Comparison of ENCODE assay signal across 24 cellular contexts in the genomic region with DNA sequence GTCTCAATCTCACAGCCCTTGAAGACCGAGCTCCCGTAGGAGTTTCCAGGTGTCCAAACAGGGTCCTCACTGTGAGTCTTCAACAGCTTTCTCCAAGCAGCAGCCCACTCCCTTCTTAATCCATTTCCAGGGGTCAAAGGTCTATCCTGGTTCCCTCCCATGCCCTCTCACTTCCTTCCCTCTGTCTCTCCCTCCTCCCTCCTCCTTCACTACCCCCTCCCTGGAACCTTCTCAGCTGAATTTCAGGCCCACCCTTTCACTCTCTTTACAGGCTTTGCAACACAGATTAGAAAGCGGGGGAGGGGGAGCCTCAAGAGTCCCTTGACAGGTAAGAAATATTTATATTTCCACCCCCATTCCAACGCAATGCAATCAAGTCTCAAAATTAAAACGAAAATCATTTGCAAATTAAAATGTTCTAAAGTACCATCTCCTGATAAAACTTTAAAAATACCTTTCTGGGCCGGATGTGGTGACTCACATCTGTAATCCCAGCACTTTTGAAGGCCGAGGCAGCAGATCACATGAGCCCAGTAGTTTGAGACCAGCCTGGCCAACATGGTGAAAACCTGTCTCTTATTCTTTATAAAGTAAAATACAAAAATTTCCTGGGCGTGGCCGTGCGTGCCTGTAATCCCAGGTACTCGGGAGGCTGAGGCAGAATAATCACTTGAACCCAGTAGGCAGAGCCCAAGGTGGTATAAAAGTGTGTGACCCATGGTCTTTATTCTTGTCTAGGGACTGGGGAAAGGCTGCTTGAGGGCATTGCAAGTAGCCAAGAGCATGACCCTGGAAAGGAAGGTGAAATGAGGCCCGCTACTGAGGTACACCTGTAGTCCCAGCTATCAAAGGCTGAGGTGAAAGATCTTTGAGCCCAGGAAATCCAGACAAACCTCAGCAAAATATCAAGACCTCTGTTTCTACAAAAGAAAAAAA. TPM values are rescaled to one million over a fixed set of nuclear protein-coding genes. Genes with fewer than 3 reads are reported as not detected.
A peak's percentile ranks its signal among the peaks of the same experiment; 100 is the strongest.
DNase-seq lines count a peak whose midpoint lies in the region; TF ChIP-seq lines count a peak whose summit lies in the region.
"Had no signal": no experiment of that assay in that cellular context is flagged by ENCODE, and none has a peak within 500 bp of the region (broad histone marks: within the 10 kb centered on the region; RNA-seq: fewer than 3 reads in every experiment).

No MANE protein-coding gene starts in this region.

- WGBS in GM23248 (ENCODE audit: low coverage in 1 of 2, low lambda C conversion rate in 2 of 2, missing lambda C conversion rate in 2 of 2), 2 experiments = 38 to 46% methylated on average over 10 to 12 of the region's 12 CpGs
- no CpG with 5 or more reads among the region's 12 CpGs for WGBS in neuronal stem cell (ENCODE audit: extremely low coverage in 2 of 2, insufficient read length in 2 of 2, insufficient replicate concordance in 1 of 2), 2 donors

- peaks cover 35% of the 10 kb centered on the region for H3K27me3 Mint-ChIP-seq in progenitor cell of endocrine pancreas

- DNase-seq in GM23248 (no peak), M059J (ENCODE audit: low read depth) (peak; percentile 21), ecto neural progenitor cell (ENCODE audit: low spot score) (peak; percentile 50), neuronal stem cell (ENCODE audit: low spot score) (no peak), progenitor cell of endocrine pancreas (ENCODE audit: low spot score, unreplicated experiment) (no peak), GM10248 (ENCODE audit: extremely low spot score) (no peak), HAP-1 (ENCODE audit: low spot score in 2 of 2) (no peak)
- DNase-seq: activated CD4-positive, CD25-positive, alpha-beta regulatory T cell; activated naive CD4-positive, alpha-beta T cell treated with anti-CD3 and anti-CD28 coated beads, Interleukin-2, amount 50 U/mL, for 16 hours; activated T-cell treated with anti-CD3 and anti-CD28 coated beads, Interleukin-2, amount 50 U/mL, for 4 hours; BE2C; heart right ventricle; kidney; naive thymus-derived CD4-positive, alpha-beta T cell; NCI-H1105 treated with DMSO at 0.1 percent for 48 hours; NCI-H524; ovary; stimulated activated naive CD4-positive, alpha-beta T cell treated with Interleukin-2 at 50 U/mL for 16 hours had no signal

- POLR2A ChIA-PET in GM10248 (lab: Yijun Ruan, JAX) = no interaction called here

- no peak overlapping the region for H3K4ac ChIP-seq in neuronal stem cell (ENCODE audit: low read length)

- H3K9me3 ChIP-seq in GM23248 (ENCODE audit: low read depth) (no peaks in the 10 kb centered on the region), neuronal stem cell (replicated peaks in 1 of 2; ENCODE audit: control insufficient read depth in 2 of 2, insufficient read depth in 1 of 2, low read depth in 1 of 2, low read length in 2 of 2) (no peaks in the 10 kb centered on the region), HAP-1 (no peaks in the 10 kb centered on the region)
- H3K9me3 ChIP-seq: BE2C, heart right ventricle, ovary, SJCRH30, tibial nerve had no signal

- H3K23ac ChIP-seq in neuronal stem cell (ENCODE audit: low read depth, low read length, poor library complexity) = no peak overlapping the region

- H2BK120ac ChIP-seq in neuronal stem cell (ENCODE audit: low read depth, low read length) = no peak overlapping the region

- H3K27me3 ChIP-seq in GM23248 (replicated peaks; ENCODE audit: insufficient read depth) = peaks cover 11% of the 10 kb centered on the region
- peaks cover 0 to 4% (median 3%) of the 10 kb centered on the region in 3 experiments for H3K27me3 ChIP-seq in neuronal stem cell (ENCODE audit: control insufficient read depth in 3 of 3, insufficient read depth in 3 of 3, low read depth in 1 of 3, low read length in 3 of 3)
- H3K27me3 ChIP-seq in HAP-1 (ENCODE audit: low read depth) = no peaks in the 10 kb centered on the region; the same call in 1 of the 2 replicates
- H3K27me3 ChIP-seq: ovary, SJCRH30, tibial nerve had no signal

- no peak overlapping the region for H2BK5ac ChIP-seq in neuronal stem cell (ENCODE audit: low read length)

- H2BK15ac ChIP-seq in neuronal stem cell (ENCODE audit: low read length) = no peak overlapping the region

- peaks cover 3% of the 10 kb centered on the region for H3K4me1 Mint-ChIP-seq in progenitor cell of endocrine pancreas (ENCODE audit: low read depth)
- H3K4me1 Mint-ChIP-seq: memory B cell; naive thymus-derived CD4-positive, alpha-beta T cell had no signal

- CTCF ChIA-PET in GM10248 (lab: Yijun Ruan, JAX) = interaction anchor here (1.4 to 5.3 kb wide), 2 partner anchors 11 to 55 kb away, joined by 4 to 24 read pairs; partner anchors contain the start of gene ZNF280B

- no peak overlapping the region for H3K27ac Mint-ChIP-seq in progenitor cell of endocrine pancreas
- H3K27ac Mint-ChIP-seq: memory B cell; naive thymus-derived CD4-positive, alpha-beta T cell had no signal

- peak overlapping the region; percentile 60 for H3K18ac ChIP-seq in neuronal stem cell (ENCODE audit: low read length)

- in situ Hi-C loops in GM23248 (cut with MboI) = no loop called here
- in situ Hi-C loops in HAP-1 (cut with MboI; ENCODE audit: low sequenced_read_pairs) = no loop called here

- no peak overlapping the region for H4K91ac ChIP-seq in neuronal stem cell (ENCODE audit: low read depth, low read length, poor library complexity)

- peak overlapping the region; percentile 34 for H2BK12ac ChIP-seq in neuronal stem cell (ENCODE audit: low read length)

- H3K79me1 ChIP-seq in neuronal stem cell (ENCODE audit: low read depth, low read length) = no peaks in the 10 kb centered on the region

- H2AK5ac ChIP-seq in neuronal stem cell (ENCODE audit: low read depth, low read length) = no peak overlapping the region

- H3K9ac ChIP-seq in GM23248 = no peak overlapping the region
- H3K9ac ChIP-seq in neuronal stem cell (ENCODE audit: low read depth, low read length, poor library complexity) = no peak overlapping the region

- H3K79me2 ChIP-seq in GM23248 (ENCODE audit: insufficient read depth) = no peaks in the 10 kb centered on the region

- H2AFZ ChIP-seq in GM23248 = peak overlapping the region; percentile 69; the same call in 1 of the 2 replicates
- H2AFZ ChIP-seq in neuronal stem cell (ENCODE audit: low read length) = peak overlapping the region; percentile 69

- H3K4me3 Mint-ChIP-seq in progenitor cell of endocrine pancreas (ENCODE audit: low read depth) = no peak overlapping the region
- H3K4me3 Mint-ChIP-seq: activated T-cell treated with anti-CD3 and anti-CD28 coated beads, Interleukin-2, amount 50 U/mL, for 4 hours; memory B cell; naive thymus-derived CD4-positive, alpha-beta T cell had no signal

- TF ChIP-seq CTCF in progenitor cell of endocrine pancreas (IDR thresholded peaks at IDR 0.05; ENCODE audit: unreplicated experiment) = no peak
- TF ChIP-seq CTCF in GM10248 (IDR thresholded peaks at IDR 0.05; ENCODE audit: control extremely low read depth, extremely low read depth, low read depth, missing control alignments) = no peak

- H3K27ac ChIP-seq in GM23248 (no peak overlapping the region), neuronal stem cell (replicated peaks; ENCODE audit: low read length) (peak overlapping the region; percentile 56)
- H3K27ac ChIP-seq: heart right ventricle, ovary, SJCRH30, tibial nerve had no signal

- no peaks in the 10 kb centered on the region for H4K20me1 ChIP-seq in GM23248 (ENCODE audit: insufficient read depth)

- H3K4me3 ChIP-seq in GM23248 (no peak overlapping the region), neuronal stem cell (ENCODE audit: low read length in 2 of 2) (no peak overlapping the region), HAP-1 (no peak overlapping the region)
- H3K4me3 ChIP-seq: heart right ventricle, ovary had no signal

- H3K14ac ChIP-seq in neuronal stem cell (ENCODE audit: low read length) = no peak overlapping the region

- H4K8ac ChIP-seq in neuronal stem cell (ENCODE audit: low read depth, low read length) = no peak overlapping the region

- H3F3A ChIP-seq in GM23248 (ENCODE audit: insufficient read depth) = no peaks in the 10 kb centered on the region

- H3K9me2 ChIP-seq in GM23248 (ENCODE audit: insufficient read depth) = no peaks in the 10 kb centered on the region

- H3K36me3 ChIP-seq in GM23248 (ENCODE audit: low read depth) (no peaks in the 10 kb centered on the region), neuronal stem cell (replicated peaks in 1 of 2; ENCODE audit: control insufficient read depth in 2 of 2, insufficient read depth in 2 of 2, low read length in 2 of 2) (no peaks in the 10 kb centered on the region), HAP-1 (replicated peaks) (no peaks in the 10 kb centered on the region)
- H3K36me3 ChIP-seq: BE2C, heart right ventricle, ovary, SJCRH30, tibial nerve had no signal

- H3K4me2 ChIP-seq in GM23248 (ENCODE audit: unreplicated experiment) (no peak overlapping the region), neuronal stem cell (ENCODE audit: insufficient read depth, low read length, poor library complexity, severe bottlenecking) (no peak overlapping the region)

- no peaks in the 10 kb centered on the region for H3K36me3 Mint-ChIP-seq in progenitor cell of endocrine pancreas (ENCODE audit: insufficient read depth)
- H3K36me3 Mint-ChIP-seq: memory B cell had no signal

- H3K9me3 Mint-ChIP-seq in progenitor cell of endocrine pancreas (ENCODE audit: low read depth) = peaks cover 3% of the 10 kb centered on the region
- H3K9me3 Mint-ChIP-seq: activated T-cell treated with anti-CD3 and anti-CD28 coated beads, Interleukin-2, amount 50 U/mL, for 4 hours; memory B cell; naive thymus-derived CD4-positive, alpha-beta T cell had no signal

- no peaks in the 10 kb centered on the region for H3K4me1 ChIP-seq in GM23248 (ENCODE audit: insufficient read depth)
- H3K4me1 ChIP-seq in neuronal stem cell (ENCODE audit: control insufficient read depth in 2 of 2, insufficient read depth in 1 of 2, low read depth in 1 of 2, low read length in 2 of 2) = peaks cover 0 to 13% of the 10 kb centered on the region in 2 donors
- no peaks in the 10 kb centered on the region; the same call in 1 of the 2 replicates for H3K4me1 ChIP-seq in HAP-1
- H3K4me1 ChIP-seq: BE2C, heart right ventricle, SJCRH30, tibial nerve had no signal

RNA-seq across cellular contexts. Expression of gene ZNF280A, which starts 0.9 kb away (rescaled TPM):
- not detected in 2 replicates for total RNA-seq in GM23248 (2014; rRNA removed; shearing (Covaris generic))
- not detected in 2 replicates for polyA plus RNA-seq in GM23248 (2016; fragmentation: Nextera tagmentation; extraction: Ambion mirVana)
- total RNA-seq in M059J (2014; rRNA removed; shearing (Covaris generic)) = not detected in 2 replicates
- 1.4 TPM for polyA plus RNA-seq in neuronal stem cell (2013, experiment 1 of 2)
- polyA plus RNA-seq in neuronal stem cell (2013, experiment 2 of 2) = 1.8 TPM
- not detected in 2 replicates for total RNA-seq in progenitor cell of endocrine pancreas
- total RNA-seq: activated T-cell treated with anti-CD3 and anti-CD28 coated beads, Interleukin-2, amount 50 U/mL, for 4 hours; chondrocyte; heart right ventricle; kidney; naive thymus-derived CD4-positive, alpha-beta T cell; T-helper 2 cell treated with Interferon-gamma antibody and Interleukin-4, amounts not matched to agents 100 ng/mL and 5 ng/mL, for 36 hours had no signal
- polyA plus RNA-seq: heart right ventricle; naive thymus-derived CD4-positive, alpha-beta T cell had no signal

RNA-seq across cellular contexts. Expression of gene ZNF280B, which starts 12.4 kb away (rescaled TPM):
- total RNA-seq in GM23248 (2014; rRNA removed; shearing (Covaris generic)) = under 0.01 and 0.11 TPM in 2 replicates
- polyA plus RNA-seq in GM23248 (2016; fragmentation: Nextera tagmentation; extraction: Ambion mirVana) = 0.45 and 0.57 TPM in 2 replicates
- 3.1 and 3.7 TPM in 2 replicates for total RNA-seq in M059J (2014; rRNA removed; shearing (Covaris generic))
- polyA plus RNA-seq in neuronal stem cell (2013, experiment 1 of 2) = 7.3 TPM
- polyA plus RNA-seq in neuronal stem cell (2013, experiment 2 of 2) = 7.5 TPM
- 7.0 and 7.3 TPM in 2 replicates for total RNA-seq in progenitor cell of endocrine pancreas

RNA-seq across cellular contexts. Expression of gene PRAME, which starts 38.1 kb away (rescaled TPM):
- total RNA-seq in GM23248 (2014; rRNA removed; shearing (Covaris generic)) = not detected in 2 replicates
- polyA plus RNA-seq in GM23248 (2016; fragmentation: Nextera tagmentation; extraction: Ambion mirVana) = not detected in 2 replicates
- total RNA-seq in M059J (2014; rRNA removed; shearing (Covaris generic)) = not detected in 2 replicates
- polyA plus RNA-seq in neuronal stem cell (2013, experiment 1 of 2) = 0.07 TPM
- 0.07 TPM for polyA plus RNA-seq in neuronal stem cell (2013, experiment 2 of 2)
- not detected in 2 replicates for total RNA-seq in progenitor cell of endocrine pancreas
- total RNA-seq: astrocyte; chondrocyte; naive thymus-derived CD4-positive, alpha-beta T cell; SJCRH30; T-helper 2 cell treated with Interferon-gamma antibody and Interleukin-4, amounts not matched to agents 100 ng/mL and 5 ng/mL, for 36 hours; tibial nerve had no signal
- polyA plus RNA-seq: naive thymus-derived CD4-positive, alpha-beta T cell had no signal

Comparison
In these comparisons a context has a peak if more than half of its experiments do, and no peak if none do; other contexts are left out.
1. DNase-seq: peak in M059J (single experiment) and ecto neural progenitor cell (single experiment); none in GM23248 (single experiment), neuronal stem cell (single experiment), progenitor cell of endocrine pancreas (single experiment), GM10248 (single experiment) and HAP-1 (0 of 2).